Comparison of ENCODE assay signal across 8 cellular contexts in the genomic region with DNA sequence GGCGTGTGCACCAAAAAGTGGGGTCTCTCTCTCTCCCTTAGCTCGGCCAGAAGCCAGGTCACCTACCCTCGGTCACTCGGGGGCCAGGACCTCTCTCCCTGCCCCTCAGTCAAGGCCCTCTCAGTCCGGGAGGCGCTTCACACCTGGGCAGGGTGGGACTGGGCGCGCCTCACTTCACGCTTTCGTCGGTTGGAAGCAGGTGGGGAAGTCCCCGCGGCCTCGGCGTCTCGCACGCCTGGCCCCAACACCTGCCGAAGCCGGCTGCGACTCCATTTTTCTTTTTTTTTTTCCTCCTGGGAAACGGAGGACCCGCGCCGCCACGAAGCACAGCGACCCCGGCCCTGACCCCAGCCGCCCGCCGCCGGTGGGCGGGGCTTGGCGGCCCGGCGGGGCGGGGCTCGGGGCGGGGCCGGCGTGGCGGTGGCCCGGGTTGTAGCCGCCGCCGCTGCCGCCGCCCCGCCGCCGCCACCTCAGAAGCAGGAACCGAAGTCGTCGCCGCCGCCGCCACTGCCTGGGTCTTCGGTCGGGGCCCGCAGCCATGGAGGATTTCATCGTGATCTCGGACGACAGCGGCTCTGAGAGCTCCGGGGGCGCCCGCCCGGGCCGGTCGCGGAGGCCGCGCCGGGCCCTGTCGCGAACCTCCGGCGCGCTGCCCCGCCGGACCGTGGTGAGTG. TPM values are rescaled to one million over a fixed set of nuclear protein-coding genes. Genes with fewer than 3 reads are reported as not detected.
A peak's percentile ranks its signal among the peaks of the same experiment; 100 is the strongest.
DNase-seq lines count a peak whose midpoint lies in the region; ATAC-seq and TF ChIP-seq lines count a peak whose summit lies in the region.
"Not testable (repeated sequence)": the region's sequence is repeated elsewhere in the genome, so short reads cannot be mapped to it uniquely, and the experiment has no call there.

Gene SIMC1, plus strand, starts transcription at position 454 of the 674 bp plus-strand sequence. Its CDS starts 85 bp downstream, at position 539.

- ATAC-seq in GM18511 (IDR thresholded peaks at IDR 0.05; ENCODE audit: unreplicated experiment), result peak; percentile 72
- peak; percentile 47 for ATAC-seq in HG02623 (IDR thresholded peaks at IDR 0.05; ENCODE audit: unreplicated experiment)

- not testable (repeated sequence) for TF ChIP-seq CTCF in MCF 10A (IDR thresholded peaks at IDR 0.05; ENCODE audit: unreplicated experiment); sigmoid colon (IDR thresholded peaks at IDR 0.05); vagina (IDR thresholded peaks at IDR 0.05)

- peak within 1 kb of the TSS; percentile 28; the same call in 1 of the 2 replicates for H3K4me3 ChIP-seq in MG63
- H3K4me3 ChIP-seq in iPS DF 6.9 (ENCODE audit: low read length), result peak within 1 kb of the TSS; percentile 42; the same call in 1 of the 2 replicates
- H3K4me3 ChIP-seq in sigmoid colon, result peak within 1 kb of the TSS; percentile 27 to 58 (median 56)
- peak within 1 kb of the TSS; percentile 52 for H3K4me3 ChIP-seq in vagina

- not testable (repeated sequence) for H3K9me3 ChIP-seq in MG63; iPS DF 6.9 (ENCODE audit: control insufficient read depth, insufficient read depth, low read length); sigmoid colon; vagina

- H3K9me3 Mint-ChIP-seq in MCF 10A (ENCODE audit: unreplicated experiment), result not testable (repeated sequence)

- intact Hi-C loops in MCF 10A (cut with micrococcal nuclease); sigmoid colon (cut with DNase I); vagina (cut with DNase I): not testable (repeated sequence)

- TF ChIP-seq EP300 in sigmoid colon (IDR thresholded peaks at IDR 0.05), result not testable (repeated sequence)

- peak within 1 kb of the TSS; percentile 49 for H3K4me3 Mint-ChIP-seq in MCF 10A (ENCODE audit: unreplicated experiment)

- no CpG with 5 or more reads among the region's 81 CpGs for WGBS in iPS DF 6.9 (ENCODE audit: insufficient coverage, insufficient read length)
- WGBS in sigmoid colon, 2 donors, result 1 to 3% methylated on average over 71 to 74 of the region's 81 CpGs

- CTCF ChIA-PET in MCF 10A (lab: Yijun Ruan, JAX), result not testable (repeated sequence)

- BruUV-seq in MCF 10A (replicated peaks; lab: Mats Ljungman, UMichigan), result not testable (repeated sequence)

- not testable (repeated sequence) for H3K4me1 ChIP-seq in iPS DF 6.9 (ENCODE audit: control insufficient read depth, insufficient read depth, low read length); sigmoid colon; vagina

- H3K27me3 Mint-ChIP-seq in MCF 10A (ENCODE audit: insufficient read depth, unreplicated experiment), result not testable (repeated sequence)

- H3K27ac Mint-ChIP-seq in MCF 10A (ENCODE audit: low read depth, unreplicated experiment), result not testable (repeated sequence)

- not testable (repeated sequence) for H3K27me3 ChIP-seq in MG63; iPS DF 6.9 (ENCODE audit: control insufficient read depth, insufficient read depth, low read length); sigmoid colon; vagina

- H3K36me3 Mint-ChIP-seq in MCF 10A (ENCODE audit: insufficient read depth, unreplicated experiment), result not testable (repeated sequence)

- POLR2A ChIA-PET in MCF 10A (lab: Yijun Ruan, JAX), result not testable (repeated sequence)

- not testable (repeated sequence) for H3K27ac ChIP-seq in iPS DF 6.9 (ENCODE audit: low read length); vagina
- peak within 1 kb of the TSS in 3 of 4 donors; percentile 50 to 64 (median 57) for H3K27ac ChIP-seq in sigmoid colon

- not testable (repeated sequence) for H3K36me3 ChIP-seq in MG63; iPS DF 6.9 (ENCODE audit: control insufficient read depth, insufficient read depth, low read length); sigmoid colon; vagina

- DNase-seq in MG63 (peak; percentile 60), MCF 10A (ENCODE audit: unreplicated experiment) (peak; percentile 9), iPS DF 6.9 (ENCODE audit: low read depth, low spot score) (peak; percentile 0)
- peak; percentile 37 for DNase-seq in activated CD4-positive, alpha-beta T cell treated with anti-CD3 and anti-CD28 coated beads for 1 hour
- DNase-seq in sigmoid colon; vagina (ENCODE audit: extremely low spot score in 2 of 2): not testable (repeated sequence)

- TF ChIP-seq POLR2A in sigmoid colon (IDR thresholded peaks at IDR 0.05); vagina (IDR thresholded peaks at IDR 0.05): not testable (repeated sequence)

- not testable (repeated sequence) for H3K4me1 Mint-ChIP-seq in MCF 10A (ENCODE audit: insufficient read depth, unreplicated experiment)

RNA-seq across cellular contexts. Expression of gene SIMC1, which starts in this region (rescaled TPM):
- total RNA-seq in MG63 (2014; rRNA removed; shearing (Covaris generic); ENCODE audit: low replicate concordance), result 15.9 and 23.4 TPM in 2 replicates
- 25.4 and 27.3 TPM in 2 replicates for total RNA-seq in MCF 10A (2022)
- total RNA-seq in sigmoid colon, result 10 to 100 TPM in 2 of 4 donors, 1 to 10 TPM in 2; 6.8 to 26.0 (median 9.3) TPM
- 10 to 100 TPM in 1 of 3 donors, 1 to 10 TPM in 2; 7.9 to 10.2 (median 8.1) TPM for polyA plus RNA-seq in sigmoid colon
- 17.4 TPM for total RNA-seq in vagina
